In genomic region chr1:35882945-35883680, GRCh38 we compare ENCODE assay signal across 8 cellular contexts. TPM values are rescaled to one million over a fixed set of nuclear protein-coding genes. Genes with fewer than 3 reads are reported as not detected.
DNase-seq lines count a peak whose midpoint lies in the region; ATAC-seq and TF ChIP-seq lines count a peak whose summit lies in the region.

Gene AGO1 (plus strand): TSS chr1:35883209. CDS start chr1:35883422, 213 bp downstream.

- H3K4me1 Mint-ChIP-seq in activated T-helper 1 cell treated with anti-CD3 and anti-CD28 coated beads, Interleukin-12 subunit alpha, Interleukin-12 subunit beta, Interleukin-2, Interleukin-4 antibody, amounts not matched to agents 30 ng/mL and 10 ng/mL and 1 ng/mL, durations not matched to agents 14 hours and 24 hours and 36 hours (ENCODE audit: low read depth): peaks cover 48% of the 10 kb centered on the region
- peaks cover 37 to 55% (median 51%) of the 10 kb centered on the region in 7 donors for H3K4me1 Mint-ChIP-seq in naive thymus-derived CD4-positive, alpha-beta T cell
- peaks cover 47% of the 10 kb centered on the region for H3K4me1 Mint-ChIP-seq in stimulated activated memory B cell treated with anti-CD40 and anti-IgM and Interleukin-4, amounts not matched to agents 10 μg/mL and 1 μg/mL and 100 μg/mL, for 72 hours

- no peaks in the 10 kb centered on the region for H3K9me3 ChIP-seq in naive thymus-derived CD4-positive, alpha-beta T cell (ENCODE audit: control insufficient read depth in 2 of 3, low read length in 3 of 3)

- intact Hi-C loops in activated T-helper 1 cell treated with anti-CD3 and anti-CD28 coated beads, Interleukin-12 subunit alpha, Interleukin-12 subunit beta, Interleukin-2, Interleukin-4 antibody, amounts not matched to agents 30 ng/mL and 10 ng/mL and 1 ng/mL, durations not matched to agents 14 hours and 24 hours and 36 hours (cut with micrococcal nuclease): loop anchor here (1.0 to 5.0 kb wide), 7 partner anchors 48 to 1714 kb away; partner anchors contain the start of genes AGO3, GNL2, THRAP3 and TRAPPC3
- intact Hi-C loops in naive thymus-derived CD4-positive, alpha-beta T cell (cut with micrococcal nuclease): loop anchor here (1.0 to 10.0 kb wide), 8 partner anchors 48 to 690 kb away; partner anchors contain the start of genes AGO3 (in 2 of the 2), ADPRS (in 1 of the 2), SFPQ (in 1 of the 2) and THRAP3 (in 1 of the 2)

- peaks cover 6% of the 10 kb centered on the region for H3K27me3 Mint-ChIP-seq in activated T-helper 1 cell treated with anti-CD3 and anti-CD28 coated beads, Interleukin-12 subunit alpha, Interleukin-12 subunit beta, Interleukin-2, Interleukin-4 antibody, amounts not matched to agents 30 ng/mL and 10 ng/mL and 1 ng/mL, durations not matched to agents 14 hours and 24 hours and 36 hours (ENCODE audit: insufficient read depth)
- peaks cover 0 to 4% (median 0%) of the 10 kb centered on the region in 5 donors for H3K27me3 Mint-ChIP-seq in naive thymus-derived CD4-positive, alpha-beta T cell
- no peaks in the 10 kb centered on the region for H3K27me3 Mint-ChIP-seq in stimulated activated memory B cell treated with anti-CD40 and anti-IgM and Interleukin-4, amounts not matched to agents 10 μg/mL and 1 μg/mL and 100 μg/mL, for 72 hours

- TF ChIP-seq CTCF in LNCAP (IDR thresholded peaks at IDR 0.05): peak; percentile 98

- CTCF ChIA-PET in naive thymus-derived CD4-positive, alpha-beta T cell (lab: Charles Lee): interaction anchor here (0.6 to 1.2 kb wide), 6 partner anchors 11 to 431 kb away, joined by 3 to 4 read pairs (median 4); partner anchors contain the start of gene AGO3

- POLR2A ChIA-PET in naive thymus-derived CD4-positive, alpha-beta T cell (lab: Charles Lee): interaction anchor here (0.5 to 2.0 kb wide), 5 partner anchors 17 to 326 kb away, joined by 3 to 8 read pairs (median 4); partner anchors contain the start of genes AGO3, KIAA0319L and NCDN

- no peaks in the 10 kb centered on the region for H3K27me3 ChIP-seq in naive thymus-derived CD4-positive, alpha-beta T cell (ENCODE audit: control insufficient read depth in 2 of 2, insufficient read depth in 2 of 2, low read length in 2 of 2)

- H3K4me3 ChIP-seq in naive thymus-derived CD4-positive, alpha-beta T cell (ENCODE audit: low read length): peak within 1 kb of the TSS; percentile 100

- no peaks in the 10 kb centered on the region for H3K9me3 Mint-ChIP-seq in activated T-helper 1 cell treated with anti-CD3 and anti-CD28 coated beads, Interleukin-12 subunit alpha, Interleukin-12 subunit beta, Interleukin-2, Interleukin-4 antibody, amounts not matched to agents 30 ng/mL and 10 ng/mL and 1 ng/mL, durations not matched to agents 14 hours and 24 hours and 36 hours
- H3K9me3 Mint-ChIP-seq in naive thymus-derived CD4-positive, alpha-beta T cell: peaks cover 0 to 3% (median 0%) of the 10 kb centered on the region in 11 donors
- no peaks in the 10 kb centered on the region for H3K9me3 Mint-ChIP-seq in stimulated activated memory B cell treated with anti-CD40 and anti-IgM and Interleukin-4, amounts not matched to agents 10 μg/mL and 1 μg/mL and 100 μg/mL, for 72 hours

- peaks cover 9 to 24% of the 10 kb centered on the region in 2 donors for H3K4me1 ChIP-seq in naive thymus-derived CD4-positive, alpha-beta T cell (ENCODE audit: control insufficient read depth in 2 of 2, insufficient read depth in 2 of 2, low read length in 2 of 2)

- H3K36me3 Mint-ChIP-seq in activated T-helper 1 cell treated with anti-CD3 and anti-CD28 coated beads, Interleukin-12 subunit alpha, Interleukin-12 subunit beta, Interleukin-2, Interleukin-4 antibody, amounts not matched to agents 30 ng/mL and 10 ng/mL and 1 ng/mL, durations not matched to agents 14 hours and 24 hours and 36 hours (ENCODE audit: low read depth): no peaks in the 10 kb centered on the region
- no peaks in the 10 kb centered on the region for H3K36me3 Mint-ChIP-seq in naive thymus-derived CD4-positive, alpha-beta T cell
- H3K36me3 Mint-ChIP-seq in stimulated activated memory B cell treated with anti-CD40 and anti-IgM and Interleukin-4, amounts not matched to agents 10 μg/mL and 1 μg/mL and 100 μg/mL, for 72 hours: no peaks in the 10 kb centered on the region

- H3K4me3 Mint-ChIP-seq in activated T-helper 1 cell treated with anti-CD3 and anti-CD28 coated beads, Interleukin-12 subunit alpha, Interleukin-12 subunit beta, Interleukin-2, Interleukin-4 antibody, amounts not matched to agents 30 ng/mL and 10 ng/mL and 1 ng/mL, durations not matched to agents 14 hours and 24 hours and 36 hours: peak within 1 kb of the TSS; percentile 95
- peak within 1 kb of the TSS; percentile 90 to 98 (median 94) for H3K4me3 Mint-ChIP-seq in naive thymus-derived CD4-positive, alpha-beta T cell
- peak within 1 kb of the TSS; percentile 100 for H3K4me3 Mint-ChIP-seq in stimulated activated memory B cell treated with anti-CD40 and anti-IgM and Interleukin-4, amounts not matched to agents 10 μg/mL and 1 μg/mL and 100 μg/mL, for 72 hours

- peak within 1 kb of the TSS; percentile 79 for H3K27ac ChIP-seq in naive thymus-derived CD4-positive, alpha-beta T cell (ENCODE audit: low read depth, low read length)

- peak; percentile 100 for ATAC-seq in naive thymus-derived CD4-positive, alpha-beta T cell
- peak; percentile 94 for ATAC-seq in stimulated activated memory B cell treated with anti-CD40 and anti-IgM and Interleukin-4, amounts not matched to agents 10 μg/mL and 1 μg/mL and 100 μg/mL, for 72 hours

- peak within 1 kb of the TSS; percentile 64 for H3K27ac Mint-ChIP-seq in activated T-helper 1 cell treated with anti-CD3 and anti-CD28 coated beads, Interleukin-12 subunit alpha, Interleukin-12 subunit beta, Interleukin-2, Interleukin-4 antibody, amounts not matched to agents 30 ng/mL and 10 ng/mL and 1 ng/mL, durations not matched to agents 14 hours and 24 hours and 36 hours
- H3K27ac Mint-ChIP-seq in naive thymus-derived CD4-positive, alpha-beta T cell: peak within 1 kb of the TSS; percentile 72 to 92 (median 84)
- peak within 1 kb of the TSS; percentile 97 for H3K27ac Mint-ChIP-seq in stimulated activated memory B cell treated with anti-CD40 and anti-IgM and Interleukin-4, amounts not matched to agents 10 μg/mL and 1 μg/mL and 100 μg/mL, for 72 hours

- H3K36me3 ChIP-seq in naive thymus-derived CD4-positive, alpha-beta T cell (ENCODE audit: control insufficient read depth in 2 of 3, insufficient read depth in 3 of 3, low read length in 3 of 3): peaks cover 0 to 6% (median 0%) of the 10 kb centered on the region in 3 experiments

- DNase-seq in EL (peak; percentile 93), GOT3 (lab: John Stamatoyannopoulos, UW) (peak; percentile 86), RPMI7951 (ENCODE audit: low read depth) (peak; percentile 90), fibroblast of gingiva (ENCODE audit: low read depth) (peak; percentile 91)
- peak; percentile 97 for DNase-seq in activated T-helper 1 cell treated with anti-CD3 and anti-CD28 coated beads, Interleukin-12 subunit alpha, Interleukin-12 subunit beta, Interleukin-2, Interleukin-4 antibody, amounts not matched to agents 30 ng/mL and 10 ng/mL and 1 ng/mL, durations not matched to agents 14 hours and 24 hours and 36 hours (ENCODE audit: low spot score)
- DNase-seq in naive thymus-derived CD4-positive, alpha-beta T cell: peak; percentile 94 to 99 (median 97)

RNA-seq across cellular contexts. Expression of gene AGO1, which starts in this region (rescaled TPM):
- total RNA-seq in RPMI7951 (2014; rRNA removed; shearing (Covaris generic)): 9.1 and 11.1 TPM in 2 replicates
- total RNA-seq in activated T-helper 1 cell treated with anti-CD3 and anti-CD28 coated beads, Interleukin-12 subunit alpha, Interleukin-12 subunit beta, Interleukin-2, Interleukin-4 antibody, amounts not matched to agents 30 ng/mL and 10 ng/mL and 1 ng/mL, durations not matched to agents 14 hours and 24 hours and 36 hours: 39.0 and 39.5 TPM in 2 replicates
- 10 to 100 TPM; 22.5 to 28.0 (median 26.9) TPM for total RNA-seq in naive thymus-derived CD4-positive, alpha-beta T cell
- 10 to 100 TPM in 1 of 2 donors, 1 to 10 TPM in 1; 8.9 to 11.2 TPM for polyA plus RNA-seq in naive thymus-derived CD4-positive, alpha-beta T cell

Comparison
In these comparisons a context has a peak if more than half of its experiments do, and no peak if none do; other contexts are left out.
1. Peak in every context shown above with its lines: DNase-seq, ATAC-seq, H3K4me3 ChIP-seq and H3K27ac ChIP-seq.